ENCODE assay signal across 19 cellular contexts in the genomic region with DNA sequence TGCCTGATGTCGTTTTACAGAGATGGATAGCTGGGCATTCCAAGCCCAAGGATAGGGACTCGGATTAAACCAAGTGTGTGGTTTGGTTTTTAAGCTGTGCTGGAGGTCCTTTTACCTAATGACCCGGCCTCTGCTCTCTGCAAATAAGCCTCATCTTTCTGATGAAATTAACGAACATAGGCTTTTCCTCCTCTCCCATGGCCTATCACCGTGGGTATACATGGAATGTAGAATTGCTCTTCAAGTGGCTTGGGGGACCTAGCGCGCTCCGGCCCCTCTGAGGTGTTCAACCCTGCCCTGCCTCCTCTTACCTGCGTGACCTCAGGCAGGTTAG.
"Had no signal": no experiment of that assay in that cellular context is flagged by ENCODE, and none has a peak within 500 bp of the region (broad histone marks: within the 10 kb centered on the region; RNA-seq: fewer than 3 reads in every experiment).

No MANE protein-coding gene starts in this region.

- H3K4me3 ChIP-seq: breast epithelium, mucosa of descending colon, tibial artery, uterus had no signal

- H3K4me3 Mint-ChIP-seq: activated B cell treated with CpG ODN at 0.5 μM for 24 hours; activated CD8-positive, alpha-beta T cell treated with anti-CD3 and anti-CD28 coated beads, Interleukin-2, amount 10 ng/mL, durations not matched to agents 7 days and 5 days; effector memory CD8-positive, alpha-beta T cell; stimulated activated memory B cell treated with anti-CD40 and anti-IgM and Interleukin-4, amounts not matched to agents 10 μg/mL and 1 μg/mL and 100 μg/mL, for 72 hours had no signal

- H3K9me3 Mint-ChIP-seq: activated B cell treated with CpG ODN at 0.5 μM for 24 hours; activated naive CD4-positive, alpha-beta T cell treated with anti-CD3 and anti-CD28 coated beads, Interleukin-2, amount 50 U/mL, for 72 hours; activated T-cell treated with anti-CD3 and anti-CD28 coated beads, Interleukin-2, amount 50 U/mL, for 72 hours; effector memory CD8-positive, alpha-beta T cell; naive thymus-derived CD4-positive, alpha-beta T cell had no signal

- H3K9ac ChIP-seq: parathyroid adenoma had no signal

- H3K4me1 Mint-ChIP-seq: activated B cell treated with CpG ODN at 0.5 μM for 24 hours; stimulated activated memory B cell treated with anti-CD40 and anti-IgM and Interleukin-4, amounts not matched to agents 10 μg/mL and 1 μg/mL and 100 μg/mL, for 72 hours had no signal

- H3K27ac Mint-ChIP-seq: activated B cell treated with CpG ODN at 0.5 μM for 24 hours; activated naive CD4-positive, alpha-beta T cell treated with anti-CD3 and anti-CD28 coated beads, Interleukin-2, amount 50 U/mL, for 72 hours; activated T-cell treated with anti-CD3 and anti-CD28 coated beads, Interleukin-2, amount 50 U/mL, for 72 hours; effector memory CD8-positive, alpha-beta T cell; naive thymus-derived CD4-positive, alpha-beta T cell; stimulated activated memory B cell treated with anti-CD40 and anti-IgM and Interleukin-4, amounts not matched to agents 10 μg/mL and 1 μg/mL and 100 μg/mL, for 72 hours had no signal

- H3K4me1 ChIP-seq: breast epithelium, foreskin keratinocyte, parathyroid adenoma, tibial artery, uterus had no signal

- H3K36me3 ChIP-seq: breast epithelium, tibial artery, uterus had no signal

- ATAC-seq: activated CD8-positive, alpha-beta T cell treated with anti-CD3 and anti-CD28 coated beads, Interleukin-2, amount 10 ng/mL, durations not matched to agents 7 days and 5 days; activated T-cell treated with anti-CD3 and anti-CD28 coated beads, Interleukin-2, amount 50 U/mL, for 72 hours; effector memory CD8-positive, alpha-beta T cell; foreskin keratinocyte; left colon; mucosa of descending colon; naive thymus-derived CD4-positive, alpha-beta T cell; stimulated activated memory B cell treated with anti-CD40 and anti-IgM and Interleukin-4, amounts not matched to agents 10 μg/mL and 1 μg/mL and 100 μg/mL, for 72 hours had no signal

- H3K27ac ChIP-seq: breast epithelium, foreskin keratinocyte, parathyroid adenoma, tibial artery, uterus had no signal

- H3K27me3 ChIP-seq: breast epithelium, tibial artery, uterus had no signal

- H3K36me3 Mint-ChIP-seq: activated naive CD4-positive, alpha-beta T cell treated with anti-CD3 and anti-CD28 coated beads, Interleukin-2, amount 50 U/mL, for 72 hours; naive thymus-derived CD4-positive, alpha-beta T cell; stimulated activated memory B cell treated with anti-CD40 and anti-IgM and Interleukin-4, amounts not matched to agents 10 μg/mL and 1 μg/mL and 100 μg/mL, for 72 hours had no signal

- DNase-seq: activated B cell treated with CpG ODN at 0.5 μM for 24 hours; activated CD4-positive, alpha-beta T cell treated with anti-CD3 and anti-CD28 coated beads for 48 hours; activated CD8-positive, alpha-beta memory T cell treated with anti-CD3 and anti-CD28 coated beads, Interleukin-2, amount 50 U/mL, for 4 hours; activated CD8-positive, alpha-beta T cell treated with anti-CD3 and anti-CD28 coated beads, Interleukin-2, amount 10 ng/mL, durations not matched to agents 7 days and 5 days; activated gamma-delta T cell; activated T-cell treated with anti-CD3 and anti-CD28 coated beads, Interleukin-2, amount 50 U/mL, for 72 hours; dermis blood vessel endothelial cell; effector memory CD8-positive, alpha-beta T cell; foreskin keratinocyte; left colon; mucosa of descending colon; naive thymus-derived CD4-positive, alpha-beta T cell; stimulated activated CD4-positive, alpha-beta T cell treated with anti-CD3 and anti-CD28 coated beads, Interleukin-2, amount 100 ng/mL, for 48 hours; tibial artery; uterus had no signal

- H3K9me3 ChIP-seq: breast epithelium, mucosa of descending colon, tibial artery, uterus had no signal
